In genomic region chr19:55070755-55071502, GRCh38 we compare ENCODE assay signal across 12 cellular contexts. TPM values are rescaled to one million over a fixed set of nuclear protein-coding genes. Genes with fewer than 3 reads are reported as not detected.
DNase-seq lines count a peak whose midpoint lies in the region; ATAC-seq and TF ChIP-seq lines count a peak whose summit lies in the region.
"Had no signal": no experiment of that assay in that cellular context is flagged by ENCODE, and none has a peak within 500 bp of the region (broad histone marks: within the 10 kb centered on the region; RNA-seq: fewer than 3 reads in every experiment).

No MANE protein-coding gene starts in this region.

- peak overlapping the region; percentile 98 for H3K27ac ChIP-seq in MM.1S (ENCODE audit: low read length)

- no peaks in the 10 kb centered on the region for H3K9me3 ChIP-seq in MM.1S (replicated peaks; ENCODE audit: insufficient read depth, low read length)

- no peaks in the 10 kb centered on the region for H3K9me3 Mint-ChIP-seq in osteocyte (ENCODE audit: unreplicated experiment)

- peaks cover 10% of the 10 kb centered on the region for H3K4me1 Mint-ChIP-seq in osteocyte (ENCODE audit: unreplicated experiment)

- H3K4me3 ChIP-seq in MM.1S (ENCODE audit: low read length) (no peak overlapping the region; the same call in 1 of the 2 replicates), cardiac fibroblast (replicated peaks in 1 of 2; ENCODE audit: low read depth in 2 of 2, low read length in 2 of 2) (no peak overlapping the region)

- no peaks in the 10 kb centered on the region for H3K36me3 ChIP-seq in MM.1S (replicated peaks; ENCODE audit: insufficient read depth, low read length)

- peaks cover 34% of the 10 kb centered on the region for H3F3A ChIP-seq in MM.1S (ENCODE audit: insufficient read depth, low read length)

- H3K27me3 Mint-ChIP-seq in osteocyte (ENCODE audit: unreplicated experiment): peaks cover 44% of the 10 kb centered on the region

- peak overlapping the region; percentile 44 for H3K4me2 ChIP-seq in MM.1S (ENCODE audit: low read depth, low read length)

- peak overlapping the region; percentile 59 for H2AFZ ChIP-seq in MM.1S (ENCODE audit: low read length)

- DNase-seq in GDM1 (lab: John Stamatoyannopoulos, UW): peak; percentile 16
- peak; percentile 92 for DNase-seq in MM.1S
- DNase-seq in cardiac fibroblast (ENCODE audit: low read depth in 2 of 2): peak; percentile 38 to 64
- DNase-seq in osteocyte (ENCODE audit: extremely low spot score, unreplicated experiment): no peak
- DNase-seq in epidermal melanocyte (ENCODE audit: insufficient read length, low spot score): no peak
- DNase-seq in NCI-H1694 treated with DMSO at 0.1 percent for 48 hours (lab: John Stamatoyannopoulos, UW): no peak
- DNase-seq in NAMALWA (ENCODE audit: low spot score): no peak
- DNase-seq: activated CD4-positive, alpha-beta T cell treated with anti-CD3 and anti-CD28 coated beads for 1 hour; NCI-H446 treated with DMSO at 0.1 percent for 48 hours; stimulated activated CD4-positive, alpha-beta T cell treated with anti-CD3 and anti-CD28 coated beads, Interleukin-4, amount 100 ng/mL, for 1 hour had no signal

- H3K9ac ChIP-seq in MM.1S (ENCODE audit: low read length): peak overlapping the region; percentile 54

- no peak for ATAC-seq in GM19023 (IDR thresholded peaks at IDR 0.05; ENCODE audit: unreplicated experiment)

- no peaks in the 10 kb centered on the region for H4K20me1 ChIP-seq in MM.1S (ENCODE audit: insufficient read depth, low read length)

- H3K79me2 ChIP-seq in MM.1S (ENCODE audit: low read length): peaks cover 20% of the 10 kb centered on the region

- TF ChIP-seq CTCF in MM.1S (IDR thresholded peaks at IDR 0.05; ENCODE audit: low read length) (no peak), cardiac fibroblast (IDR thresholded peaks at IDR 0.05; ENCODE audit: low read depth, low read length) (no peak), osteocyte (IDR thresholded peaks at IDR 0.05) (no peak)

- no peaks in the 10 kb centered on the region for H3K27me3 ChIP-seq in MM.1S (replicated peaks; ENCODE audit: insufficient read depth, low read length)

- H3K4me3 Mint-ChIP-seq in osteocyte (ENCODE audit: unreplicated experiment): peak overlapping the region; percentile 32

- H3K27ac Mint-ChIP-seq in osteocyte (ENCODE audit: unreplicated experiment): no peak overlapping the region
- H3K27ac Mint-ChIP-seq: brain had no signal

- H3K36me3 Mint-ChIP-seq in osteocyte (ENCODE audit: unreplicated experiment): no peaks in the 10 kb centered on the region
- H3K36me3 Mint-ChIP-seq: brain had no signal

- H3K4me1 ChIP-seq in MM.1S (ENCODE audit: low read length): peaks cover 24% of the 10 kb centered on the region

- no peaks in the 10 kb centered on the region for H3K9me2 ChIP-seq in MM.1S (replicated peaks; ENCODE audit: insufficient read depth, low read length)

RNA-seq across cellular contexts. Expression of gene EPS8L1, which starts 4.7 kb away (rescaled TPM):
- 4.5 and 7.0 TPM in 2 replicates for total RNA-seq in osteocyte

RNA-seq across cellular contexts. Expression of gene RDH13, which starts 8.0 kb away (rescaled TPM):
- 13.0 and 15.1 TPM in 2 replicates for total RNA-seq in osteocyte

RNA-seq across cellular contexts. Expression of gene GP6, which starts 32.9 kb away (rescaled TPM):
- 0.32 TPM in 1 of 2 replicates, not detected in the other for total RNA-seq in osteocyte

RNA-seq across cellular contexts. Expression of gene PPP1R12C, which starts 46.5 kb away (rescaled TPM):
- 123 and 135 TPM in 2 replicates for total RNA-seq in osteocyte

Comparison
In these comparisons a context has a peak if more than half of its experiments do, and no peak if none do; other contexts are left out.
1. DNase-seq: peak in GDM1 (single experiment), MM.1S (single experiment) and cardiac fibroblast (2 of 2); none in osteocyte (single experiment), epidermal melanocyte (single experiment), NCI-H1694 treated with DMSO at 0.1 percent for 48 hours (single experiment) and NAMALWA (single experiment).